ENCODE assay signal across 20 cellular contexts in the genomic region with DNA sequence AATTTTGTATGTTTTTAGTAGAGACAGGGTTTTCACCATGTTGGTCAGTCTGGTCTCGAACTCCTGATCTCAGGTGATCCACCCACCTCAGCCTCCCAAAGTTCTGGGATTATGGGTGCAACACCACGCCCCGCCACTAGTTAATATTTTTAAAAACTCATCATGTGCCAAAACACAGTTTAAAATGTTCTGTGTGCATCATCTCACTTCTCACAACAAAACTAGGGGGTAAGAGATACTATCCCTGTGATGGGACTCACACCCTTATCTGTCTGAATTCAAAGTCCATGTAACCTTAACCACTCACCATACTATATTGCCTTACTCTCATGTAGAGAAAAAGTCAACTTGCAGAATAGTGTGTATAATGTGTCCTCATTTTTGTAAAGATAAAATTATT. TPM values are rescaled to one million over a fixed set of nuclear protein-coding genes. Genes with fewer than 3 reads are reported as not detected.
DNase-seq lines count a peak whose midpoint lies in the region; ATAC-seq and TF ChIP-seq lines count a peak whose summit lies in the region.
"Had no signal": no experiment of that assay in that cellular context is flagged by ENCODE, and none has a peak within 500 bp of the region (broad histone marks: within the 10 kb centered on the region; RNA-seq: fewer than 3 reads in every experiment).

No MANE protein-coding gene starts in this region.

- no peak for ATAC-seq in HG03520 (IDR thresholded peaks at IDR 0.05; ENCODE audit: unreplicated experiment)
- no peak for ATAC-seq in upper lobe of right lung
- ATAC-seq: activated T-cell treated with anti-CD3 and anti-CD28 coated beads, Interleukin-2, amount 50 U/mL, for 72 hours; CD8-positive, alpha-beta T cell had no signal

- peak; percentile 13 for DNase-seq in DMS53 (lab: John Stamatoyannopoulos, UW)
- DNase-seq in DMS53 treated with DMSO at 0.1 percent for 48 hours (lab: John Stamatoyannopoulos, UW; ENCODE audit: unreplicated experiment): no peak
- peak; percentile 8 for DNase-seq in RKO (ENCODE audit: low spot score)
- DNase-seq in glutamatergic neuron: no peak
- no peak for DNase-seq in GDM1 (lab: John Stamatoyannopoulos, UW)
- no peak for DNase-seq in upper lobe of right lung
- DNase-seq: 8988T; activated CD4-positive, alpha-beta T cell treated with anti-CD3 and anti-CD28 coated beads, Interleukin-2, amount 10 ng/mL, durations not matched to agents 7 days and 5 days; CD8-positive, alpha-beta T cell; cortex of kidney; MG63; NCI-H2081; NCI-H748 treated with DMSO at 0.1 percent for 48 hours had no signal

- no peaks in the 10 kb centered on the region for H3K36me3 Mint-ChIP-seq in glutamatergic neuron (ENCODE audit: unreplicated experiment)

- H3K27me3 ChIP-seq in DOHH2 (ENCODE audit: control insufficient read depth, low read length) (no peaks in the 10 kb centered on the region), upper lobe of right lung (no peaks in the 10 kb centered on the region)
- H3K27me3 ChIP-seq: MG63 had no signal

- H3K36me3 ChIP-seq in DOHH2 (ENCODE audit: control insufficient read depth, low read length): no peaks in the 10 kb centered on the region
- no peaks in the 10 kb centered on the region for H3K36me3 ChIP-seq in upper lobe of right lung
- H3K36me3 ChIP-seq: MG63, prostate gland had no signal

- peaks cover 6% of the 10 kb centered on the region for H3K4me1 Mint-ChIP-seq in glutamatergic neuron (ENCODE audit: low read depth, unreplicated experiment)

- no peak overlapping the region for H3K27ac ChIP-seq in DOHH2 (ENCODE audit: low read depth, low read length)
- no peak overlapping the region for H3K27ac ChIP-seq in upper lobe of right lung
- H3K27ac ChIP-seq: prostate gland had no signal

- peaks cover 21% of the 10 kb centered on the region for H3F3A ChIP-seq in DOHH2 (ENCODE audit: control insufficient read depth, insufficient read depth)

- H3K4me2 ChIP-seq in DOHH2 (ENCODE audit: low read length): no peak overlapping the region

- TF ChIP-seq CTCF in DOHH2 (IDR thresholded peaks at IDR 0.05; ENCODE audit: low read depth, low read length, poor library complexity, severe bottlenecking): peak; percentile 37
- TF ChIP-seq CTCF in glutamatergic neuron (IDR thresholded peaks at IDR 0.05; ENCODE audit: partially characterized antibody, unreplicated experiment): peak; percentile 68
- no peak for TF ChIP-seq CTCF in upper lobe of right lung (IDR thresholded peaks at IDR 0.05)

- no peaks in the 10 kb centered on the region for H3K9me3 Mint-ChIP-seq in glutamatergic neuron (ENCODE audit: unreplicated experiment)
- H3K9me3 Mint-ChIP-seq: activated CD4-positive, alpha-beta T cell treated with anti-CD3 and anti-CD28 coated beads, Interleukin-2, amount 10 ng/mL, durations not matched to agents 7 days and 5 days; activated T-cell treated with anti-CD3 and anti-CD28 coated beads, Interleukin-2, amount 50 U/mL, for 72 hours; CD8-positive, alpha-beta T cell; T-helper 1 cell treated with Interleukin-12 subunit alpha and Interleukin-12 subunit beta and Interleukin-4 antibody, amounts not matched to agents 30 μg/mL and 1 μg/mL, for 36 hours had no signal

- no peak overlapping the region for H3K4me3 Mint-ChIP-seq in glutamatergic neuron (ENCODE audit: unreplicated experiment)
- H3K4me3 Mint-ChIP-seq: activated CD4-positive, alpha-beta T cell treated with anti-CD3 and anti-CD28 coated beads, Interleukin-2, amount 10 ng/mL, durations not matched to agents 7 days and 5 days; activated T-cell treated with anti-CD3 and anti-CD28 coated beads, Interleukin-2, amount 50 U/mL, for 72 hours; CD8-positive, alpha-beta T cell; T-helper 1 cell treated with Interleukin-12 subunit alpha and Interleukin-12 subunit beta and Interleukin-4 antibody, amounts not matched to agents 30 μg/mL and 1 μg/mL, for 36 hours had no signal

- no peak overlapping the region for H3K27ac Mint-ChIP-seq in glutamatergic neuron (ENCODE audit: unreplicated experiment)
- H3K27ac Mint-ChIP-seq: activated CD4-positive, alpha-beta T cell treated with anti-CD3 and anti-CD28 coated beads, Interleukin-2, amount 10 ng/mL, durations not matched to agents 7 days and 5 days; activated T-cell treated with anti-CD3 and anti-CD28 coated beads, Interleukin-2, amount 50 U/mL, for 72 hours; CD8-positive, alpha-beta T cell; T-helper 1 cell treated with Interleukin-12 subunit alpha and Interleukin-12 subunit beta and Interleukin-4 antibody, amounts not matched to agents 30 μg/mL and 1 μg/mL, for 36 hours had no signal

- H4K20me1 ChIP-seq in DOHH2 (ENCODE audit: control insufficient read depth, insufficient read depth, low read depth, low read length): no peaks in the 10 kb centered on the region

- H3K4me3 ChIP-seq in DOHH2 (ENCODE audit: low read length): no peak overlapping the region
- no peak overlapping the region for H3K4me3 ChIP-seq in upper lobe of right lung
- H3K4me3 ChIP-seq: MG63, prostate gland had no signal

- H3K9me2 ChIP-seq in DOHH2 (replicated peaks; ENCODE audit: control insufficient read depth, low read length): no peaks in the 10 kb centered on the region

- no peaks in the 10 kb centered on the region for H3K27me3 Mint-ChIP-seq in glutamatergic neuron (ENCODE audit: unreplicated experiment)

- intact Hi-C loops in upper lobe of right lung (cut with DNase I): no loop called here

- H3K79me2 ChIP-seq in DOHH2 (ENCODE audit: control insufficient read depth, low read length): peaks cover 23% of the 10 kb centered on the region

- H3K4me1 ChIP-seq in DOHH2 (ENCODE audit: control insufficient read depth, low read length) (peaks cover 48% of the 10 kb centered on the region), upper lobe of right lung (no peaks in the 10 kb centered on the region)
- H3K4me1 ChIP-seq: prostate gland had no signal

- no peaks in the 10 kb centered on the region for H3K9me3 ChIP-seq in DOHH2 (ENCODE audit: control insufficient read depth, insufficient read depth, low read length)
- H3K9me3 ChIP-seq in upper lobe of right lung: no peaks in the 10 kb centered on the region
- H3K9me3 ChIP-seq: MG63, prostate gland had no signal

RNA-seq across cellular contexts. Expression of a gene that starts 2.6 kb away (rescaled TPM):
- total RNA-seq in glutamatergic neuron (ENCODE audit: unreplicated experiment) (not detected), upper lobe of right lung (not detected)
- total RNA-seq: activated CD4-positive, alpha-beta T cell treated with anti-CD3 and anti-CD28 coated beads, Interleukin-2, amount 10 ng/mL, durations not matched to agents 7 days and 5 days; CD8-positive, alpha-beta T cell; G401; HT1080 had no signal

RNA-seq across cellular contexts. Expression of a gene that starts 24.2 kb away (rescaled TPM):
- total RNA-seq in glutamatergic neuron (ENCODE audit: unreplicated experiment): not detected
- not detected for total RNA-seq in upper lobe of right lung
- total RNA-seq: activated CD4-positive, alpha-beta T cell treated with anti-CD3 and anti-CD28 coated beads, Interleukin-2, amount 10 ng/mL, durations not matched to agents 7 days and 5 days; activated T-cell treated with anti-CD3 and anti-CD28 coated beads, Interleukin-2, amount 50 U/mL, for 72 hours; CD8-positive, alpha-beta T cell; G401; HT1080 had no signal

Comparison
In these comparisons a context has a peak if more than half of its experiments do, and no peak if none do; other contexts are left out.
1. DNase-seq: peak in DMS53 (single experiment) and RKO (single experiment); none in DMS53 treated with DMSO at 0.1 percent for 48 hours (single experiment), glutamatergic neuron (single experiment), GDM1 (single experiment) and upper lobe of right lung (single experiment).